Comparison of ENCODE assay signal across 26 cellular contexts in genomic region chr4:8568068-8568668, GRCh38. TPM values are rescaled to one million over a fixed set of nuclear protein-coding genes. Genes with fewer than 3 reads are reported as not detected.
DNase-seq lines count a peak whose midpoint lies in the region; ATAC-seq and TF ChIP-seq lines count a peak whose summit lies in the region.
"Had no signal": no experiment of that assay in that cellular context is flagged by ENCODE, and none has a peak within 500 bp of the region (broad histone marks: within the 10 kb centered on the region; RNA-seq: fewer than 3 reads in every experiment).

No MANE protein-coding gene starts in this region.

- H3K36me3 ChIP-seq in IMR-90 (ENCODE audit: control insufficient read depth, insufficient read depth, low read length) (no peaks in the 10 kb centered on the region), iPS-20b (ENCODE audit: insufficient read depth, low read depth, low read length) (no peaks in the 10 kb centered on the region), transverse colon (no peaks in the 10 kb centered on the region), upper lobe of left lung (no peaks in the 10 kb centered on the region)
- H3K36me3 ChIP-seq: BE2C, lower lobe of right lung, thyroid gland had no signal

- CTCF ChIA-PET in IMR-90 (lab: Yijun Ruan, JAX) = no interaction called here

- TF ChIP-seq EP300 in transverse colon (IDR thresholded peaks at IDR 0.05; ENCODE audit: low read depth) (no peak), upper lobe of left lung (IDR thresholded peaks at IDR 0.05) (no peak)

- no peak overlapping the region for H4K8ac ChIP-seq in IMR-90 (ENCODE audit: low read depth in 2 of 2, low read length in 2 of 2)

- dilution Hi-C loops in IMR-90 (cut with HindIII; ENCODE audit: low sequenced_read_pairs, unreplicated experiment) = no loop called here

- H2AFZ ChIP-seq in IMR-90 (replicated peaks; ENCODE audit: low read length, poor library complexity) = no peak overlapping the region

- H3K23ac ChIP-seq in IMR-90 (ENCODE audit: low read depth, low read length) = no peak overlapping the region

- H3K4me2 ChIP-seq in IMR-90 (ENCODE audit: low read depth, low read length) = no peak overlapping the region

- no peak for TF ChIP-seq RAD21 in IMR-90 (IDR thresholded peaks at IDR 0.05; ENCODE audit: low read length)

- in situ Hi-C loops in IMR-90 (cut with MboI; ENCODE audit: low sequenced_read_pairs) (no loop called here), transverse colon (cut with MboI; ENCODE audit: low pct_ligation_motif_present in 1 of 4, low pct_unique_long_range_greater_than_20kb in 1 of 4, low sequenced_read_pairs in 3 of 4) (no loop called here)

- H3K9ac ChIP-seq in IMR-90 (ENCODE audit: low read depth, low read length) (no peak overlapping the region), iPS-20b (ENCODE audit: low read depth, low read length) (peak overlapping the region; percentile 70)

- no peak overlapping the region for H2BK5ac ChIP-seq in IMR-90 (ENCODE audit: low read depth, low read length, poor library complexity, severe bottlenecking)

- H3K4me3 ChIP-seq in AG10803 (ENCODE audit: low read length) = no peak overlapping the region
- H3K4me3 ChIP-seq in IMR-90 (ENCODE audit: insufficient read depth, low read depth, low read length) = no peak overlapping the region
- peak overlapping the region; percentile 47 for H3K4me3 ChIP-seq in iPS-20b (ENCODE audit: low read length)
- no peak overlapping the region for H3K4me3 ChIP-seq in transverse colon
- H3K4me3 ChIP-seq in upper lobe of left lung = no peak overlapping the region
- H3K4me3 ChIP-seq: coronary artery, K562, lower lobe of right lung, SJCRH30, thyroid gland had no signal

- H2AK9ac ChIP-seq in IMR-90 (replicated peaks; ENCODE audit: low read depth, low read length, poor library complexity) = no peak overlapping the region

- H3K56ac ChIP-seq in IMR-90 (ENCODE audit: extremely low read depth, insufficient read depth, low read length) = no peak overlapping the region

- no peak overlapping the region for H3K18ac ChIP-seq in IMR-90 (ENCODE audit: low read depth, low read length)

- DNase-seq in AG10803 (ENCODE audit: low read depth) = peak; percentile 44
- peak; percentile 7 for DNase-seq in IMR-90
- DNase-seq in dedifferentiated amniotic fluid mesenchymal stem cell (ENCODE audit: extremely low spot score) = peak; percentile 42
- DNase-seq in transverse colon = no peak
- DNase-seq in upper lobe of left lung = no peak
- no peak for DNase-seq in stimulated activated naive CD4-positive, alpha-beta T cell (lab: John Stamatoyannopoulos, UW)
- DNase-seq: activated CD4-positive, alpha-beta T cell treated with anti-CD3 and anti-CD28 coated beads for 4 hours; activated naive CD8-positive, alpha-beta T cell treated with anti-CD3 and anti-CD28 coated beads for 36 hours; BE2C; COR-L47; DMS79 treated with DMSO at 0.1 percent for 48 hours; lower lobe of right lung; NCI-H1436; NCI-H510A treated with DMSO at 0.1 percent for 48 hours; SJCRH30; stimulated activated CD4-positive, alpha-beta T cell treated with anti-CD3 and anti-CD28 coated beads, Interleukin-4, amount 100 ng/mL, for 1 hour; stimulated activated naive CD8-positive, alpha-beta T cell treated with anti-CD3 and anti-CD28 coated beads, Interleukin-15, Interleukin-2, amounts not matched to agents 100 U/mL and 50 U/mL, for 24 hours; T-helper 1 cell; thyroid gland had no signal

- ATAC-seq in IMR-90 (ENCODE audit: low read depth) (peak; percentile 68), upper lobe of left lung (ENCODE audit: low FRiP score in 2 of 2) (no peak), GM19455 (IDR thresholded peaks at IDR 0.05; ENCODE audit: unreplicated experiment) (no peak)
- ATAC-seq: K562; lower lobe of right lung; stimulated activated naive CD8-positive, alpha-beta T cell treated with anti-CD3 and anti-CD28 coated beads, Interleukin-15, Interleukin-2, amounts not matched to agents 100 U/mL and 50 U/mL, for 24 hours had no signal

- no peak overlapping the region for H2BK120ac ChIP-seq in IMR-90 (ENCODE audit: low read depth, low read length)

- H3K4me1 ChIP-seq in IMR-90 (ENCODE audit: control insufficient read depth, insufficient read depth, low read length) (no peaks in the 10 kb centered on the region), iPS-20b (ENCODE audit: insufficient read depth, low read length) (peaks cover 19% of the 10 kb centered on the region; the same call in 1 of the 2 replicates), transverse colon (no peaks in the 10 kb centered on the region), upper lobe of left lung (no peaks in the 10 kb centered on the region)
- H3K4me1 ChIP-seq: BE2C, lower lobe of right lung, thyroid gland had no signal

- no peak overlapping the region for H3K4ac ChIP-seq in IMR-90 (ENCODE audit: low read depth, low read length)

- no peaks in the 10 kb centered on the region for H3K9me1 ChIP-seq in IMR-90 (ENCODE audit: insufficient read depth, low read length)

- H2AK5ac ChIP-seq in IMR-90 (ENCODE audit: low read depth, low read length) = no peak overlapping the region

- no TSS peak for BruUV-seq in IMR-90 (replicated peaks; lab: Mats Ljungman, UMichigan)

- intact Hi-C loops in IMR-90 (cut with micrococcal nuclease) (no loop called here), transverse colon (cut with DNase I; ENCODE audit: low total_unique reads) (no loop called here)

- no peaks in the 10 kb centered on the region for H3K79me1 ChIP-seq in IMR-90 (ENCODE audit: low read depth in 1 of 2, low read length in 2 of 2)

- H3K27ac ChIP-seq in IMR-90 (ENCODE audit: insufficient read depth, low read length) = no peak overlapping the region
- peak overlapping the region; percentile 90 for H3K27ac ChIP-seq in iPS-20b (ENCODE audit: low read length)
- H3K27ac ChIP-seq in transverse colon = no peak overlapping the region
- no peak overlapping the region for H3K27ac ChIP-seq in upper lobe of left lung
- H3K27ac ChIP-seq: coronary artery, lower lobe of right lung, SJCRH30, thyroid gland had no signal

- WGBS in IMR-90 (ENCODE audit: extremely low coverage in 2 of 2, insufficient read length in 1 of 2), 2 experiments = 29% methylated on average over 4 of the region's 5 CpGs; no CpG with 5 or more reads in 1 of the 2 experiments
- 54 to 63% methylated on average over 3 to 5 of the region's 5 CpGs for WGBS in transverse colon (ENCODE audit: low coverage in 1 of 2), 2 donors
- WGBS in upper lobe of left lung, 2 donors = 59 to 64% methylated on average over 5 of the region's 5 CpGs

- peaks cover 21% of the 10 kb centered on the region for H3K27me3 ChIP-seq in IMR-90 (ENCODE audit: control insufficient read depth, insufficient read depth, low read length)
- H3K27me3 ChIP-seq in iPS-20b (ENCODE audit: insufficient read depth, low read length) = no peaks in the 10 kb centered on the region
- H3K27me3 ChIP-seq in transverse colon = peaks cover 4% of the 10 kb centered on the region
- H3K27me3 ChIP-seq in upper lobe of left lung = no peaks in the 10 kb centered on the region
- H3K27me3 ChIP-seq: BE2C, SJCRH30, thyroid gland had no signal

- H3K9me3 ChIP-seq in IMR-90 (ENCODE audit: control insufficient read depth, insufficient read depth, low read length) = no peaks in the 10 kb centered on the region
- H3K9me3 ChIP-seq in iPS-20b (ENCODE audit: insufficient read depth, low read depth, low read length) = no peaks in the 10 kb centered on the region
- H3K9me3 ChIP-seq in transverse colon = no peaks in the 10 kb centered on the region
- no peaks in the 10 kb centered on the region for H3K9me3 ChIP-seq in upper lobe of left lung
- H3K9me3 ChIP-seq: BE2C, lower lobe of right lung, SJCRH30, thyroid gland had no signal

- H4K91ac ChIP-seq in IMR-90 (ENCODE audit: insufficient read depth, low read depth, low read length) = no peak overlapping the region

- POLR2A ChIA-PET in IMR-90 (lab: Charles Lee; ENCODE audit: unreplicated experiment) = no interaction called here

- H2BK20ac ChIP-seq in IMR-90 (ENCODE audit: low read depth, low read length) = no peak overlapping the region

- H3K14ac ChIP-seq in IMR-90 (replicated peaks; ENCODE audit: low read depth, low read length) = no peak overlapping the region

- H4K5ac ChIP-seq in IMR-90 (ENCODE audit: low read depth, low read length) = no peak overlapping the region

- H2BK15ac ChIP-seq in IMR-90 (ENCODE audit: low read depth, low read length) = no peak overlapping the region

- TF ChIP-seq CTCF in AG10803 (conservative IDR thresholded peaks at IDR 0.05; ENCODE audit: low read length) (no peak), IMR-90 (conservative IDR thresholded peaks at IDR 0.05; ENCODE audit: low read depth, low read length) (no peak), transverse colon (IDR thresholded peaks at IDR 0.05) (no peak), upper lobe of left lung (IDR thresholded peaks at IDR 0.05) (no peak)

- TF ChIP-seq POLR2A in IMR-90 (IDR thresholded peaks at IDR 0.05; ENCODE audit: low read depth, low read length) = no peak
- no peak for TF ChIP-seq POLR2A in transverse colon (IDR thresholded peaks at IDR 0.05)
- no peak for TF ChIP-seq POLR2A in upper lobe of left lung (IDR thresholded peaks at IDR 0.05)

- no peaks in the 10 kb centered on the region for H4K20me1 ChIP-seq in IMR-90 (ENCODE audit: insufficient read depth, low read length)

TF ChIP-seq in IMR-90, 13 proteins besides CTCF, POLR2A, EP300 and RAD21 (continues in another document):
- TF ChIP-seq MXI1 (IDR thresholded peaks at IDR 0.05; ENCODE audit: borderline replicate concordance, low read depth, low read length) (no peak), RCOR1 (IDR thresholded peaks at IDR 0.05; ENCODE audit: insufficient replicate concordance, low read length) (no peak), MAZ (IDR thresholded peaks at IDR 0.05; ENCODE audit: borderline replicate concordance, low read depth, low read length) (no peak), MAFK (IDR thresholded peaks at IDR 0.05; ENCODE audit: low read depth, low read length) (no peak)

RNA-seq across cellular contexts. Expression of gene GPR78, which starts 12.0 kb away (rescaled TPM):
- under 0.01 TPM in 2 replicates for total RNA-seq in IMR-90 (2012; rRNA removed)
- 0.07 and 0.10 TPM in 2 replicates for polyA plus RNA-seq in IMR-90 (2012; rRNA removed)
- 0.03 and 0.05 TPM in 2 replicates for polyA plus RNA-seq in IMR-90 (2012; cell fraction: cytosol; rRNA removed)
- 1.3 and 1.7 TPM in 2 replicates for polyA plus RNA-seq in IMR-90 (2012; cell fraction: nucleus; rRNA removed; ENCODE audit: low replicate concordance)
- total RNA-seq in transverse colon = under 1 TPM in 1 of 4 donors, not detected in 3; 0.14 TPM
- total RNA-seq in upper lobe of left lung = under 1 TPM in 2 of 6 donors, not detected in 4; 0.03 to 0.07 TPM
- total RNA-seq: activated naive CD8-positive, alpha-beta T cell treated with anti-CD3 and anti-CD28 coated beads for 36 hours; activated T-helper 1 cell treated with anti-CD3 and anti-CD28 coated beads, Interleukin-12 subunit alpha, Interleukin-12 subunit beta, Interleukin-2, Interleukin-4 antibody, amounts not matched to agents 30 ng/mL and 10 ng/mL and 1 ng/mL, durations not matched to agents 14 hours and 24 hours and 36 hours; kidney; pulmonary artery endothelial cell; thyroid gland had no signal

RNA-seq across cellular contexts. Expression of gene CPZ, which starts 24.4 kb away (rescaled TPM):
- total RNA-seq in IMR-90 (2012; rRNA removed) (0.56 and 0.90 TPM in 2 replicates), transverse colon (1 to 10 TPM in 1 of 4 donors, under 1 TPM in 1, not detected in 2; 0.96 to 2.1 TPM), upper lobe of left lung (1 to 10 TPM in 2 of 6 donors, under 1 TPM in 2, not detected in 2; 0.78 to 8.6 (median 1.2) TPM)
- 8.2 and 10.3 TPM in 2 replicates for polyA plus RNA-seq in IMR-90 (2012; rRNA removed)
- 4.7 and 16.0 TPM in 2 replicates for polyA plus RNA-seq in IMR-90 (2012; cell fraction: cytosol; rRNA removed)
- polyA plus RNA-seq in IMR-90 (2012; cell fraction: nucleus; rRNA removed; ENCODE audit: low replicate concordance) = 34.2 and 49.3 TPM in 2 replicates
- total RNA-seq: activated naive CD8-positive, alpha-beta T cell treated with anti-CD3 and anti-CD28 coated beads for 36 hours; activated T-helper 1 cell treated with anti-CD3 and anti-CD28 coated beads, Interleukin-12 subunit alpha, Interleukin-12 subunit beta, Interleukin-2, Interleukin-4 antibody, amounts not matched to agents 30 ng/mL and 10 ng/mL and 1 ng/mL, durations not matched to agents 14 hours and 24 hours and 36 hours; pulmonary artery endothelial cell had no signal

Comparison
In these comparisons a context has a peak if more than half of its experiments do, and no peak if none do; other contexts are left out.
1. DNase-seq: peak in AG10803 (single experiment), IMR-90 (single experiment) and dedifferentiated amniotic fluid mesenchymal stem cell (single experiment); none in transverse colon (single experiment), upper lobe of left lung (0 of 2) and stimulated activated naive CD4-positive, alpha-beta T cell (0 of 6).